Comparison of ENCODE assay signal across 1 cellular context in genomic region chr9:38671748-38672147, GRCh38.
A peak's percentile ranks its signal among the peaks of the same experiment; 100 is the strongest.
TF ChIP-seq lines count a peak whose summit lies in the region.

No MANE protein-coding gene starts in this region.

TF ChIP-seq in GM12878, 131 proteins besides CTCF, POLR2A, EP300 and RAD21 (continued from another document):
- TF ChIP-seq, protein P1, sequence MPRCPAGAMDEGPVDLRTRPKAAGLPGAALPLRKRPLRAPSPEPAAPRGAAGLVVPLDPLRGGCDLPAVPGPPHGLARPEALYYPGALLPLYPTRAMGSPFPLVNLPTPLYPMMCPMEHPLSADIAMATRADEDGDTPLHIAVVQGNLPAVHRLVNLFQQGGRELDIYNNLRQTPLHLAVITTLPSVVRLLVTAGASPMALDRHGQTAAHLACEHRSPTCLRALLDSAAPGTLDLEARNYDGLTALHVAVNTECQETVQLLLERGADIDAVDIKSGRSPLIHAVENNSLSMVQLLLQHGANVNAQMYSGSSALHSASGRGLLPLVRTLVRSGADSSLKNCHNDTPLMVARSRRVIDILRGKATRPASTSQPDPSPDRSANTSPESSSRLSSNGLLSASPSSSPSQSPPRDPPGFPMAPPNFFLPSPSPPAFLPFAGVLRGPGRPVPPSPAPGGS (IDR thresholded peaks at IDR 0.05; ENCODE audit: borderline replicate concordance, insufficient read depth, low read depth, low read length, poor library complexity, severe bottlenecking): peak; percentile 76
- TF ChIP-seq MEF2B (IDR thresholded peaks at IDR 0.05; ENCODE audit: partially characterized antibody, poor library complexity, severe bottlenecking) (peak; percentile 68), MYB (IDR thresholded peaks at IDR 0.05; ENCODE audit: borderline replicate concordance, low read depth, low read length) (no peak), JUNB (IDR thresholded peaks at IDR 0.05) (peak; percentile 62), ZNF274 (IDR thresholded peaks at IDR 0.05; ENCODE audit: insufficient read depth, insufficient read length) (no peak), BHLHE40 (IDR thresholded peaks at IDR 0.05; ENCODE audit: borderline replicate concordance in 1 of 2, low read depth in 2 of 2, low read length in 1 of 2) (peak; percentile 10 to 40; a peak in 1 of 4 replicates), STAT1 (conservative IDR thresholded peaks at IDR 0.05) (no peak), SMAD1 (IDR thresholded peaks at IDR 0.05; ENCODE audit: low read depth, partially characterized antibody) (no peak), BCL11A (IDR thresholded peaks at IDR 0.05; ENCODE audit: low read depth, low read length) (peak; percentile 51; the same call in 1 of the 2 replicates), EED (IDR thresholded peaks at IDR 0.05; ENCODE audit: low read depth) (peak; percentile 68), MYC (IDR thresholded peaks at IDR 0.05; ENCODE audit: insufficient read depth, insufficient read length, insufficient replicate concordance, low read length, severe bottlenecking) (no peak), ATF7 (IDR thresholded peaks at IDR 0.05; ENCODE audit: low read depth) (peak; percentile 64), NFXL1 (IDR thresholded peaks at IDR 0.05; ENCODE audit: borderline replicate concordance) (no peak), KLF5 (IDR thresholded peaks at IDR 0.05; ENCODE audit: partially characterized antibody) (no peak), TCF12 (IDR thresholded peaks at IDR 0.05; ENCODE audit: low read depth, low read length) (0 out of 2 replicates have a peak, but pooled peaks have one; percentile 37), HCFC1 (IDR thresholded peaks at IDR 0.05; ENCODE audit: low read length) (no peak), NR2F1 (conservative IDR thresholded peaks at IDR 0.05) (peak; percentile 64), ZNF217 (IDR thresholded peaks at IDR 0.05) (no peak), ZZZ3 (IDR thresholded peaks at IDR 0.05; ENCODE audit: control insufficient read depth, insufficient read length, low read depth) (no peak), ZNF207 (IDR thresholded peaks at IDR 0.05; ENCODE audit: borderline replicate concordance) (no peak), USF2 (IDR thresholded peaks at IDR 0.05; ENCODE audit: borderline replicate concordance, low read depth, low read length) (no peak), FOXM1 (IDR thresholded peaks at IDR 0.05; ENCODE audit: low read depth, low read length) (peak; percentile 20; the same call in 1 of the 2 replicates), POLR2AphosphoS2 (IDR thresholded peaks at IDR 0.05; ENCODE audit: low read depth, low read length) (no peak)
- TF ChIP-seq, protein P2, sequence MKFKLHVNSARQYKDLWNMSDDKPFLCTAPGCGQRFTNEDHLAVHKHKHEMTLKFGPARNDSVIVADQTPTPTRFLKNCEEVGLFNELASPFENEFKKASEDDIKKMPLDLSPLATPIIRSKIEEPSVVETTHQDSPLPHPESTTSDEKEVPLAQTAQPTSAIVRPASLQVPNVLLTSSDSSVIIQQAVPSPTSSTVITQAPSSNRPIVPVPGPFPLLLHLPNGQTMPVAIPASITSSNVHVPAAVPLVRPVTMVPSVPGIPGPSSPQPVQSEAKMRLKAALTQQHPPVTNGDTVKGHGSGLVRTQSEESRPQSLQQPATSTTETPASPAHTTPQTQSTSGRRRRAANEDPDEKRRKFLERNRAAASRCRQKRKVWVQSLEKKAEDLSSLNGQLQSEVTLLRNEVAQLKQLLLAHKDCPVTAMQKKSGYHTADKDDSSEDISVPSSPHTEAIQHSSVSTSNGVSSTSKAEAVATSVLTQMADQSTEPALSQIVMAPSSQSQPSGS (IDR thresholded peaks at IDR 0.05; ENCODE audit: low read length): peak; percentile 62; the same call in 1 of the 2 replicates
- TF ChIP-seq, protein P3, sequence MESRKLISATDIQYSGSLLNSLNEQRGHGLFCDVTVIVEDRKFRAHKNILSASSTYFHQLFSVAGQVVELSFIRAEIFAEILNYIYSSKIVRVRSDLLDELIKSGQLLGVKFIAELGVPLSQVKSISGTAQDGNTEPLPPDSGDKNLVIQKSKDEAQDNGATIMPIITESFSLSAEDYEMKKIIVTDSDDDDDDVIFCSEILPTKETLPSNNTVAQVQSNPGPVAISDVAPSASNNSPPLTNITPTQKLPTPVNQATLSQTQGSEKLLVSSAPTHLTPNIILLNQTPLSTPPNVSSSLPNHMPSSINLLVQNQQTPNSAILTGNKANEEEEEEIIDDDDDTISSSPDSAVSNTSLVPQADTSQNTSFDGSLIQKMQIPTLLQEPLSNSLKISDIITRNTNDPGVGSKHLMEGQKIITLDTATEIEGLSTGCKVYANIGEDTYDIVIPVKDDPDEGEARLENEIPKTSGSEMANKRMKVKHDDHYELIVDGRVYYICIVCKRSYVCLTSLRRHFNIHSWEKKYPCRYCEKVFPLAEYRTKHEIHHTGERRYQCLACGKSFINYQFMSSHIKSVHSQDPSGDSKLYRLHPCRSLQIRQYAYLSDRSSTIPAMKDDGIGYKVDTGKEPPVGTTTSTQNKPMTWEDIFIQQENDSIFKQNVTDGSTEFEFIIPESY (IDR thresholded peaks at IDR 0.05): no peak
- TF ChIP-seq, protein P4, sequence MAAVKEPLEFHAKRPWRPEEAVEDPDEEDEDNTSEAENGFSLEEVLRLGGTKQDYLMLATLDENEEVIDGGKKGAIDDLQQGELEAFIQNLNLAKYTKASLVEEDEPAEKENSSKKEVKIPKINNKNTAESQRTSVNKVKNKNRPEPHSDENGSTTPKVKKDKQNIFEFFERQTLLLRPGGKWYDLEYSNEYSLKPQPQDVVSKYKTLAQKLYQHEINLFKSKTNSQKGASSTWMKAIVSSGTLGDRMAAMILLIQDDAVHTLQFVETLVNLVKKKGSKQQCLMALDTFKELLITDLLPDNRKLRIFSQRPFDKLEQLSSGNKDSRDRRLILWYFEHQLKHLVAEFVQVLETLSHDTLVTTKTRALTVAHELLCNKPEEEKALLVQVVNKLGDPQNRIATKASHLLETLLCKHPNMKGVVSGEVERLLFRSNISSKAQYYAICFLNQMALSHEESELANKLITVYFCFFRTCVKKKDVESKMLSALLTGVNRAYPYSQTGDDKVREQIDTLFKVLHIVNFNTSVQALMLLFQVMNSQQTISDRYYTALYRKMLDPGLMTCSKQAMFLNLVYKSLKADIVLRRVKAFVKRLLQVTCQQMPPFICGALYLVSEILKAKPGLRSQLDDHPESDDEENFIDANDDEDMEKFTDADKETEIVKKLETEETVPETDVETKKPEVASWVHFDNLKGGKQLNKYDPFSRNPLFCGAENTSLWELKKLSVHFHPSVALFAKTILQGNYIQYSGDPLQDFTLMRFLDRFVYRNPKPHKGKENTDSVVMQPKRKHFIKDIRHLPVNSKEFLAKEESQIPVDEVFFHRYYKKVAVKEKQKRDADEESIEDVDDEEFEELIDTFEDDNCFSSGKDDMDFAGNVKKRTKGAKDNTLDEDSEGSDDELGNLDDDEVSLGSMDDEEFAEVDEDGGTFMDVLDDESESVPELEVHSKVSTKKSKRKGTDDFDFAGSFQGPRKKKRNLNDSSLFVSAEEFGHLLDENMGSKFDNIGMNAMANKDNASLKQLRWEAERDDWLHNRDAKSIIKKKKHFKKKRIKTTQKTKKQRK (IDR thresholded peaks at IDR 0.05; ENCODE audit: low read depth, low read length): no peak
TF ChIP-seq in GM12878: peak in this region for 12.
